In genomic region chr17:64147110-64148016, GRCh38 we compare ENCODE assay signal across 8 cellular contexts. TPM values are rescaled to one million over a fixed set of nuclear protein-coding genes. Genes with fewer than 3 reads are reported as not detected.
DNase-seq lines count a peak whose midpoint lies in the region; TF ChIP-seq lines count a peak whose summit lies in the region.

No MANE protein-coding gene starts in this region.

- H3K4me1 ChIP-seq in neuron (ENCODE audit: insufficient read depth, low read length) = peaks cover 12% of the 10 kb centered on the region

- no peaks in the 10 kb centered on the region for H3K27me3 ChIP-seq in neuron (ENCODE audit: insufficient read depth, low read length)

- H3K36me3 ChIP-seq in neuron (ENCODE audit: insufficient read depth, low read length) = peaks cover 9% of the 10 kb centered on the region

- TF ChIP-seq CTCF in GM13976 (IDR thresholded peaks at IDR 0.05; ENCODE audit: borderline replicate concordance, control extremely low read depth, extremely low read depth, insufficient read depth, missing control alignments) = no peak

- in situ Hi-C loops in G401 (cut with HindIII; ENCODE audit: low sequenced_read_pairs) (no loop called here), GM13976 (cut with MboI; ENCODE audit: low sequenced_read_pairs, unreplicated experiment) (no loop called here)

- DNase-seq in G401 (ENCODE audit: low spot score) = peak; percentile 43
- peak; percentile 52 for DNase-seq in LoVo (ENCODE audit: low spot score)
- DNase-seq in cerebellar cortex (ENCODE audit: low spot score) = peak; percentile 38
- no peak for DNase-seq in NCI-H2107 treated with DMSO at 0.1 percent for 48 hours (lab: John Stamatoyannopoulos, UW; ENCODE audit: unreplicated experiment)
- no peak for DNase-seq in GM13976 (ENCODE audit: low spot score)
- DNase-seq in mucosa of gallbladder (ENCODE audit: low spot score) = no peak
- no peak for DNase-seq in GM03348 (ENCODE audit: low spot score)

- peak overlapping the region; percentile 54 for H3K4me3 ChIP-seq in neuron (ENCODE audit: low read length)

- H2AFZ ChIP-seq in neuron (ENCODE audit: low read depth, low read length) = no peak overlapping the region

- H3K9me3 ChIP-seq in neuron (ENCODE audit: low read length) = no peaks in the 10 kb centered on the region

RNA-seq across cellular contexts. Expression of gene ERN1, which starts 17.4 kb away (rescaled TPM):
- 3.1 and 3.8 TPM in 2 replicates for total RNA-seq in G401 (2014; rRNA removed; shearing (Covaris generic))
- 41.6 TPM for total RNA-seq in mucosa of gallbladder

Comparison
In these comparisons a context has a peak if more than half of its experiments do, and no peak if none do; other contexts are left out.
1. DNase-seq: peak in G401 (single experiment), LoVo (single experiment) and cerebellar cortex (single experiment); none in NCI-H2107 treated with DMSO at 0.1 percent for 48 hours (single experiment), GM13976 (single experiment), mucosa of gallbladder (single experiment) and GM03348 (single experiment).